Comparison of ENCODE assay signal across 8 cellular contexts in genomic region chr1:1406821-1407100, GRCh38. TPM values are rescaled to one million over a fixed set of nuclear protein-coding genes. Genes with fewer than 3 reads are reported as not detected.
A peak's percentile ranks its signal among the peaks of the same experiment; 100 is the strongest.
DNase-seq lines count a peak whose midpoint lies in the region; ATAC-seq, FAIRE-seq and TF ChIP-seq lines count a peak whose summit lies in the region.

No MANE protein-coding gene starts in this region.

- POLR2A ChIA-PET in AG04449 (lab: Yijun Ruan, JAX) (interaction anchor here (0.9 to 1.6 kb wide), 3 partner anchors 8 to 62 kb away, joined by 3 to 11 read pairs (median 3); partner anchors contain the start of genes AURKAIP1 and CCNL2), HepG2 (lab: Yijun Ruan, JAX) (interaction anchor here (0.8 to 12.4 kb wide), 13 partner anchors 8 to 105 kb away, joined by 3 to 355 read pairs (median 5); partner anchors contain the start of genes ANKRD65, AURKAIP1, CCNL2 and VWA1)

- H3K27me3 ChIP-seq in adrenal gland (no peaks in the 10 kb centered on the region), HepG2 (ENCODE audit: control insufficient read depth in 1 of 2, insufficient read depth in 2 of 2, low read length in 2 of 2) (no peaks in the 10 kb centered on the region), upper lobe of left lung (no peaks in the 10 kb centered on the region)

- in situ Hi-C loops in HepG2 (cut with HindIII; ENCODE audit: extremely low pct_ligation_motif_present, low pct_unique_long_range_greater_than_20kb), result no loop called here

- no peak for TF ChIP-seq CTCF in AG04449 (IDR thresholded peaks at IDR 0.05; ENCODE audit: insufficient read depth, low read length, missing control alignments)
- TF ChIP-seq CTCF in HFF-Myc (IDR thresholded peaks at IDR 0.05; ENCODE audit: low read depth, low read length, missing control alignments), result no peak
- no peak for TF ChIP-seq CTCF in adrenal gland (IDR thresholded peaks at IDR 0.05)
- TF ChIP-seq CTCF in HepG2 (CRISPR knock-in tag; IDR thresholded peaks at IDR 0.05), result no peak
- TF ChIP-seq CTCF in upper lobe of left lung (IDR thresholded peaks at IDR 0.05), result no peak

- H3K27ac ChIP-seq in adrenal gland (peak overlapping the region in 4 of 5 donors; percentile 69 to 90 (median 83)), HepG2 (ENCODE audit: extremely low read length, insufficient read depth, low read length) (peak overlapping the region; percentile 91), upper lobe of left lung (peak overlapping the region; percentile 83 to 90 (median 85))

- BruUV-seq in HepG2 (replicated peaks; lab: Mats Ljungman, UMichigan), result no TSS peak

- no peak overlapping the region for H2AFZ ChIP-seq in HepG2 (ENCODE audit: low read length)

- H3K79me2 ChIP-seq in HepG2 (ENCODE audit: insufficient read depth, low read length), result peaks cover 41% of the 10 kb centered on the region

- WGBS in adrenal gland, 4 donors, result 0 to 1% (median 0%) methylated on average over 4 to 30 of the region's 30 CpGs
- 3% methylated on average over 8 of the region's 30 CpGs for WGBS in HepG2 (ENCODE audit: low lambda C conversion rate)
- 0 to 4% methylated on average over 10 to 24 of the region's 30 CpGs for WGBS in upper lobe of left lung, 2 donors

- H3K36me3 ChIP-seq in adrenal gland (replicated peaks in 1 of 2), result peaks cover 0 to 41% of the 10 kb centered on the region in 2 donors
- peaks cover 6 to 21% of the 10 kb centered on the region in 2 experiments; a peak in 3 of 5 replicates for H3K36me3 ChIP-seq in HepG2 (replicated peaks in 1 of 2; ENCODE audit: control insufficient read depth in 1 of 2, insufficient read depth in 2 of 2, low read length in 2 of 2)
- peaks cover 12 to 44% (median 33%) of the 10 kb centered on the region in 4 donors for H3K36me3 ChIP-seq in upper lobe of left lung

- H3K9me3 ChIP-seq in adrenal gland (replicated peaks in 1 of 3) (no peaks in the 10 kb centered on the region), HepG2 (ENCODE audit: low read length) (no peaks in the 10 kb centered on the region), upper lobe of left lung (no peaks in the 10 kb centered on the region)

- TF ChIP-seq RAD21 in HepG2 (CRISPR knock-in tag; IDR thresholded peaks at IDR 0.05), result no peak

- intact Hi-C loops in adrenal gland (cut with DNase I) (no loop called here), HepG2 (cut with micrococcal nuclease; ENCODE audit: unreplicated experiment) (loop anchor here (5.0 kb wide), 1 partner anchor 36 kb away; no protein-coding TSS in a partner anchor)

- DNase-seq in AG04449 (ENCODE audit: low read depth, low spot score), result no peak
- no peak for DNase-seq in HFF-Myc (ENCODE audit: extremely low read depth, low read depth)
- DNase-seq in adrenal gland, result no peak
- no peak for DNase-seq in HepG2 (ENCODE audit: low spot score)
- peak in 1 of 2 donors; percentile 80 for DNase-seq in upper lobe of left lung
- no peak for DNase-seq in SHP77 treated with DMSO at 0.1 percent for 48 hours (lab: John Stamatoyannopoulos, UW)
- no peak for DNase-seq in LoVo (ENCODE audit: low spot score)

- ATAC-seq in HepG2 (peak; percentile 4; the same call in 1 of the 3 replicates), upper lobe of left lung (ENCODE audit: low FRiP score in 2 of 2) (no peak), HG03442 (IDR thresholded peaks at IDR 0.05; ENCODE audit: unreplicated experiment) (no peak)

- H3K4me1 ChIP-seq in adrenal gland (replicated peaks in 1 of 2) (peaks cover 13 to 24% of the 10 kb centered on the region in 2 donors), HepG2 (ENCODE audit: insufficient read depth, low read length) (peaks cover 53% of the 10 kb centered on the region), upper lobe of left lung (peaks cover 31 to 47% (median 33%) of the 10 kb centered on the region in 4 donors)

- peak overlapping the region; percentile 81 for H3K4me2 ChIP-seq in HepG2 (ENCODE audit: low read depth, low read length)

- FAIRE-seq in HepG2 (lab: Jason Lieb, UNC), result no peak

- peak overlapping the region; percentile 85 for H3K4me3 ChIP-seq in AG04449 (ENCODE audit: low read depth, low read length)
- peak overlapping the region; percentile 96 for H3K4me3 ChIP-seq in HFF-Myc (replicated peaks; ENCODE audit: low read depth, low read length)
- H3K4me3 ChIP-seq in adrenal gland, result peak overlapping the region; percentile 73 to 96 (median 86)
- peak overlapping the region; percentile 81 to 89 (median 87) for H3K4me3 ChIP-seq in HepG2 (replicated peaks in 1 of 3; ENCODE audit: insufficient read depth in 1 of 3, low read depth in 2 of 3, low read length in 3 of 3)
- peak overlapping the region; percentile 82 to 97 (median 90) for H3K4me3 ChIP-seq in upper lobe of left lung

- peak overlapping the region; percentile 96 for H3K9ac ChIP-seq in HepG2 (ENCODE audit: insufficient read depth, low read depth, low read length)

- CTCF ChIA-PET in AG04449 (lab: Yijun Ruan, JAX) (interaction anchor here (1.0 to 1.3 kb wide), 3 partner anchors 8 to 59 kb away, joined by 4 to 6 read pairs (median 4); partner anchors contain the start of gene CCNL2), HepG2 (lab: Yijun Ruan, JAX; ENCODE audit: low intra/inter-chr PET ratio, low total read pairs) (interaction anchor here (1.3 kb wide), 1 partner anchor 34 kb away, joined by 3 read pairs; no protein-coding TSS in a partner anchor)

- H4K20me1 ChIP-seq in HepG2 (ENCODE audit: insufficient read depth, low read length), result peaks cover 25% of the 10 kb centered on the region

- TF ChIP-seq EP300 in HepG2 (IDR thresholded peaks at IDR 0.05; ENCODE audit: low read depth in 2 of 2, low read length in 2 of 2), result no peak
- no peak for TF ChIP-seq EP300 in HepG2 (CRISPR knock-in tag; IDR thresholded peaks at IDR 0.05; ENCODE audit: borderline replicate concordance)
- no peak for TF ChIP-seq EP300 in upper lobe of left lung (IDR thresholded peaks at IDR 0.05)

- no peak for TF ChIP-seq POLR2A in adrenal gland (IDR thresholded peaks at IDR 0.05)
- TF ChIP-seq POLR2A in HepG2 (IDR thresholded peaks at IDR 0.05; ENCODE audit: insufficient read depth in 1 of 2, low read depth in 2 of 2, low read length in 2 of 2), result no peak
- no peak for TF ChIP-seq POLR2A in upper lobe of left lung (IDR thresholded peaks at IDR 0.05)

RNA-seq across cellular contexts. Expression of gene MRPL20, which starts 0.3 kb away (rescaled TPM):
- total RNA-seq in adrenal gland (100 to 1,000 TPM in 7 of 8 donors, 10 to 100 TPM in 1; 98.9 to 276 (median 158) TPM), HepG2 (2016; rRNA removed; fragmentation: Illumina TruSeq; extraction: Trizol) (127 and 175 TPM in 2 replicates), upper lobe of left lung (100 to 1,000 TPM in 3 of 6 donors, 10 to 100 TPM in 3; 90.7 to 145 (median 101) TPM)
- polyA plus RNA-seq in adrenal gland (100 to 1,000 TPM; 116 to 175 (median 134) TPM), HepG2 (2011; rRNA removed) (59.0 and 59.2 TPM in 2 replicates)
- 95.7 and 120 TPM in 2 replicates for total RNA-seq in HepG2 (2016; cell fraction: cytosol; rRNA removed; fragmentation: Illumina TruSeq; extraction: Trizol; ENCODE audit: low read depth)
- total RNA-seq in HepG2 (2016; cell fraction: insoluble cytoplasmic fraction; rRNA removed; fragmentation: Illumina TruSeq; extraction: Trizol), result 134 and 183 TPM in 2 replicates
- total RNA-seq in HepG2 (2016; cell fraction: membrane; rRNA removed; fragmentation: Illumina TruSeq; extraction: Trizol), result 123 and 133 TPM in 2 replicates
- total RNA-seq in HepG2 (2016; cell fraction: nucleus; rRNA removed; fragmentation: Illumina TruSeq; extraction: Trizol), result 46.7 and 58.9 TPM in 2 replicates
- polyA plus RNA-seq in HepG2 (2011; cell fraction: cytosol; rRNA removed), result 66.2 and 67.4 TPM in 2 replicates
- 66.3 and 68.1 TPM in 2 replicates for polyA plus RNA-seq in HepG2 (2011; cell fraction: nucleus; rRNA removed)
- 76.2 and 77.0 TPM in 2 replicates for polyA plus RNA-seq in HepG2 (2012)
- polyA plus RNA-seq in HepG2 (2016; cell fraction: cytosol; fragmentation: Illumina TruSeq; extraction: Trizol; ENCODE audit: low read depth), result 118 and 143 TPM in 2 replicates
- 188 and 207 TPM in 2 replicates for polyA plus RNA-seq in HepG2 (2016; cell fraction: insoluble cytoplasmic fraction; fragmentation: Illumina TruSeq; extraction: Trizol; ENCODE audit: low read depth)
- 122 and 127 TPM in 2 replicates for polyA plus RNA-seq in HepG2 (2016; cell fraction: membrane; fragmentation: Illumina TruSeq; extraction: Trizol; ENCODE audit: low read depth)
- polyA plus RNA-seq in HepG2 (2016; cell fraction: nucleus; fragmentation: Illumina TruSeq; extraction: Trizol; ENCODE audit: insufficient read depth, low read depth), result 127 and 138 TPM in 2 replicates
- polyA minus RNA-seq in HepG2 (2011; rRNA and poly(A)+ RNA removed; ENCODE audit: low replicate concordance), result 58.2 and 96.6 TPM in 2 replicates
- polyA minus RNA-seq in HepG2 (2011; cell fraction: cytosol; rRNA and poly(A)+ RNA removed), result 26.2 and 30.6 TPM in 2 replicates
- polyA minus RNA-seq in HepG2 (2011; cell fraction: nucleus; rRNA and poly(A)+ RNA removed), result 29.2 and 39.5 TPM in 2 replicates

RNA-seq across cellular contexts. Expression of gene CCNL2, which starts 7.6 kb away (rescaled TPM):
- 100 to 1,000 TPM in 6 of 8 donors, 10 to 100 TPM in 2; 53.4 to 264 (median 148) TPM for total RNA-seq in adrenal gland
- polyA plus RNA-seq in adrenal gland, result 100 to 1,000 TPM in 2 of 3 donors, 10 to 100 TPM in 1; 65.2 to 893 (median 593) TPM
- total RNA-seq in HepG2 (2016; rRNA removed; fragmentation: Illumina TruSeq; extraction: Trizol), result 19.6 and 105 TPM in 2 replicates
- 23.1 and 23.2 TPM in 2 replicates for total RNA-seq in HepG2 (2016; cell fraction: cytosol; rRNA removed; fragmentation: Illumina TruSeq; extraction: Trizol; ENCODE audit: low read depth)
- 18.4 and 112 TPM in 2 replicates for total RNA-seq in HepG2 (2016; cell fraction: insoluble cytoplasmic fraction; rRNA removed; fragmentation: Illumina TruSeq; extraction: Trizol)
- 21.7 and 25.3 TPM in 2 replicates for total RNA-seq in HepG2 (2016; cell fraction: membrane; rRNA removed; fragmentation: Illumina TruSeq; extraction: Trizol)
- 252 and 278 TPM in 2 replicates for total RNA-seq in HepG2 (2016; cell fraction: nucleus; rRNA removed; fragmentation: Illumina TruSeq; extraction: Trizol)
- 340 and 452 TPM in 2 replicates for polyA plus RNA-seq in HepG2 (2011; rRNA removed)
- polyA plus RNA-seq in HepG2 (2011; cell fraction: cytosol; rRNA removed), result 47.9 and 55.8 TPM in 2 replicates
- 3,874 and 4,178 TPM in 2 replicates for polyA plus RNA-seq in HepG2 (2011; cell fraction: nucleus; rRNA removed)
- polyA plus RNA-seq in HepG2 (2012), result 208 and 270 TPM in 2 replicates
- 4.2 TPM in 2 replicates for polyA plus RNA-seq in HepG2 (2016; cell fraction: cytosol; fragmentation: Illumina TruSeq; extraction: Trizol; ENCODE audit: low read depth)
- 20.7 and 27.8 TPM in 2 replicates for polyA plus RNA-seq in HepG2 (2016; cell fraction: insoluble cytoplasmic fraction; fragmentation: Illumina TruSeq; extraction: Trizol; ENCODE audit: low read depth)
- 9.4 TPM in 2 replicates for polyA plus RNA-seq in HepG2 (2016; cell fraction: membrane; fragmentation: Illumina TruSeq; extraction: Trizol; ENCODE audit: low read depth)
- polyA plus RNA-seq in HepG2 (2016; cell fraction: nucleus; fragmentation: Illumina TruSeq; extraction: Trizol; ENCODE audit: insufficient read depth, low read depth), result 821 and 868 TPM in 2 replicates
- polyA minus RNA-seq in HepG2 (2011; rRNA and poly(A)+ RNA removed; ENCODE audit: low replicate concordance), result 74.3 and 99.2 TPM in 2 replicates
- 17.2 and 18.4 TPM in 2 replicates for polyA minus RNA-seq in HepG2 (2011; cell fraction: cytosol; rRNA and poly(A)+ RNA removed)
- polyA minus RNA-seq in HepG2 (2011; cell fraction: nucleus; rRNA and poly(A)+ RNA removed), result 560 and 630 TPM in 2 replicates
- 100 to 1,000 TPM; 131 to 897 (median 216) TPM for total RNA-seq in upper lobe of left lung

RNA-seq across cellular contexts. Expression of gene ANKRD65, which starts 14.3 kb away (rescaled TPM):
- total RNA-seq in adrenal gland (1 to 10 TPM in 5 of 8 donors, under 1 TPM in 3; 0.39 to 2.6 (median 1.6) TPM), HepG2 (2016; rRNA removed; fragmentation: Illumina TruSeq; extraction: Trizol) (28.3 and 30.1 TPM in 2 replicates), upper lobe of left lung (10 to 100 TPM; 21.3 to 54.5 (median 34.7) TPM)
- polyA plus RNA-seq in adrenal gland (1 to 10 TPM in 2 of 3 donors, under 1 TPM in 1; 0.53 to 3.4 (median 2.2) TPM), HepG2 (2011; rRNA removed) (12.1 and 13.2 TPM in 2 replicates)
- total RNA-seq in HepG2 (2016; cell fraction: cytosol; rRNA removed; fragmentation: Illumina TruSeq; extraction: Trizol; ENCODE audit: low read depth), result 5.3 and 5.6 TPM in 2 replicates
- total RNA-seq in HepG2 (2016; cell fraction: insoluble cytoplasmic fraction; rRNA removed; fragmentation: Illumina TruSeq; extraction: Trizol), result 28.5 and 29.3 TPM in 2 replicates
- total RNA-seq in HepG2 (2016; cell fraction: membrane; rRNA removed; fragmentation: Illumina TruSeq; extraction: Trizol), result 16.0 and 16.3 TPM in 2 replicates
- 18.0 and 19.5 TPM in 2 replicates for total RNA-seq in HepG2 (2016; cell fraction: nucleus; rRNA removed; fragmentation: Illumina TruSeq; extraction: Trizol)
- 13.0 and 16.9 TPM in 2 replicates for polyA plus RNA-seq in HepG2 (2011; cell fraction: cytosol; rRNA removed)
- 27.8 and 28.7 TPM in 2 replicates for polyA plus RNA-seq in HepG2 (2011; cell fraction: nucleus; rRNA removed)
- 7.1 and 8.2 TPM in 2 replicates for polyA plus RNA-seq in HepG2 (2012)
- polyA plus RNA-seq in HepG2 (2016; cell fraction: cytosol; fragmentation: Illumina TruSeq; extraction: Trizol; ENCODE audit: low read depth), result 5.0 TPM in 2 replicates
- polyA plus RNA-seq in HepG2 (2016; cell fraction: insoluble cytoplasmic fraction; fragmentation: Illumina TruSeq; extraction: Trizol; ENCODE audit: low read depth), result 30.0 and 31.6 TPM in 2 replicates
- polyA plus RNA-seq in HepG2 (2016; cell fraction: membrane; fragmentation: Illumina TruSeq; extraction: Trizol; ENCODE audit: low read depth), result 11.4 and 12.1 TPM in 2 replicates
- polyA plus RNA-seq in HepG2 (2016; cell fraction: nucleus; fragmentation: Illumina TruSeq; extraction: Trizol; ENCODE audit: insufficient read depth, low read depth), result 45.0 and 48.7 TPM in 2 replicates
- 9.7 TPM in 1 of 2 replicates, not detected in the other for polyA minus RNA-seq in HepG2 (2011; rRNA and poly(A)+ RNA removed; ENCODE audit: low replicate concordance)
- 5.6 and 6.6 TPM in 2 replicates for polyA minus RNA-seq in HepG2 (2011; cell fraction: cytosol; rRNA and poly(A)+ RNA removed)
- polyA minus RNA-seq in HepG2 (2011; cell fraction: nucleus; rRNA and poly(A)+ RNA removed), result 2.6 and 3.6 TPM in 2 replicates

RNA-seq across cellular contexts. Expression of gene VWA1, which starts 28.7 kb away (rescaled TPM):
- 10 to 100 TPM; 14.8 to 49.0 (median 30.6) TPM for total RNA-seq in adrenal gland
- polyA plus RNA-seq in adrenal gland, result 10 to 100 TPM in 2 of 3 donors, under 1 TPM in 1; 0.99 to 39.3 (median 25.9) TPM
- 25.1 and 57.5 TPM in 2 replicates for total RNA-seq in HepG2 (2016; rRNA removed; fragmentation: Illumina TruSeq; extraction: Trizol)
- total RNA-seq in HepG2 (2016; cell fraction: cytosol; rRNA removed; fragmentation: Illumina TruSeq; extraction: Trizol; ENCODE audit: low read depth), result 4.5 and 4.7 TPM in 2 replicates
- total RNA-seq in HepG2 (2016; cell fraction: insoluble cytoplasmic fraction; rRNA removed; fragmentation: Illumina TruSeq; extraction: Trizol), result 23.6 and 57.6 TPM in 2 replicates
- total RNA-seq in HepG2 (2016; cell fraction: membrane; rRNA removed; fragmentation: Illumina TruSeq; extraction: Trizol), result 12.5 and 16.0 TPM in 2 replicates
- 51.4 and 68.6 TPM in 2 replicates for total RNA-seq in HepG2 (2016; cell fraction: nucleus; rRNA removed; fragmentation: Illumina TruSeq; extraction: Trizol)
- 40.9 and 61.3 TPM in 2 replicates for polyA plus RNA-seq in HepG2 (2011; rRNA removed)
- 31.3 and 57.3 TPM in 2 replicates for polyA plus RNA-seq in HepG2 (2011; cell fraction: cytosol; rRNA removed)
- 80.8 and 81.7 TPM in 2 replicates for polyA plus RNA-seq in HepG2 (2011; cell fraction: nucleus; rRNA removed)
- polyA plus RNA-seq in HepG2 (2012), result 28.6 and 31.7 TPM in 2 replicates
- 6.7 and 8.2 TPM in 2 replicates for polyA plus RNA-seq in HepG2 (2016; cell fraction: cytosol; fragmentation: Illumina TruSeq; extraction: Trizol; ENCODE audit: low read depth)
- 32.1 and 34.9 TPM in 2 replicates for polyA plus RNA-seq in HepG2 (2016; cell fraction: insoluble cytoplasmic fraction; fragmentation: Illumina TruSeq; extraction: Trizol; ENCODE audit: low read depth)
- polyA plus RNA-seq in HepG2 (2016; cell fraction: membrane; fragmentation: Illumina TruSeq; extraction: Trizol; ENCODE audit: low read depth), result 16.7 and 17.0 TPM in 2 replicates
- polyA plus RNA-seq in HepG2 (2016; cell fraction: nucleus; fragmentation: Illumina TruSeq; extraction: Trizol; ENCODE audit: insufficient read depth, low read depth), result 140 and 151 TPM in 2 replicates
- polyA minus RNA-seq in HepG2 (2011; rRNA and poly(A)+ RNA removed; ENCODE audit: low replicate concordance), result 0.05 and 92.8 TPM in 2 replicates
- polyA minus RNA-seq in HepG2 (2011; cell fraction: cytosol; rRNA and poly(A)+ RNA removed), result 48.6 and 49.4 TPM in 2 replicates
- 12.6 and 15.8 TPM in 2 replicates for polyA minus RNA-seq in HepG2 (2011; cell fraction: nucleus; rRNA and poly(A)+ RNA removed)
- 100 to 1,000 TPM in 2 of 6 donors, 10 to 100 TPM in 4; 41.8 to 108 (median 62.5) TPM for total RNA-seq in upper lobe of left lung

RNA-seq across cellular contexts. Expression of gene AURKAIP1, which starts 31.8 kb away (rescaled TPM):
- total RNA-seq in adrenal gland (100 to 1,000 TPM in 7 of 8 donors, 10 to 100 TPM in 1; 89.6 to 260 (median 161) TPM), HepG2 (2016; rRNA removed; fragmentation: Illumina TruSeq; extraction: Trizol) (161 and 175 TPM in 2 replicates), upper lobe of left lung (100 to 1,000 TPM in 5 of 6 donors, 10 to 100 TPM in 1; 76.0 to 149 (median 119) TPM)
- polyA plus RNA-seq in adrenal gland (100 to 1,000 TPM in 2 of 3 donors, 10 to 100 TPM in 1; 44.2 to 317 (median 226) TPM), HepG2 (2011; rRNA removed) (64.6 and 69.5 TPM in 2 replicates)
- 241 and 331 TPM in 2 replicates for total RNA-seq in HepG2 (2016; cell fraction: cytosol; rRNA removed; fragmentation: Illumina TruSeq; extraction: Trizol; ENCODE audit: low read depth)
- total RNA-seq in HepG2 (2016; cell fraction: insoluble cytoplasmic fraction; rRNA removed; fragmentation: Illumina TruSeq; extraction: Trizol), result 166 and 180 TPM in 2 replicates
- 203 and 269 TPM in 2 replicates for total RNA-seq in HepG2 (2016; cell fraction: membrane; rRNA removed; fragmentation: Illumina TruSeq; extraction: Trizol)
- total RNA-seq in HepG2 (2016; cell fraction: nucleus; rRNA removed; fragmentation: Illumina TruSeq; extraction: Trizol), result 65.3 and 65.7 TPM in 2 replicates
- polyA plus RNA-seq in HepG2 (2011; cell fraction: cytosol; rRNA removed), result 51.1 and 98.6 TPM in 2 replicates
- 63.9 and 74.1 TPM in 2 replicates for polyA plus RNA-seq in HepG2 (2011; cell fraction: nucleus; rRNA removed)
- 48.0 and 50.3 TPM in 2 replicates for polyA plus RNA-seq in HepG2 (2012)
- polyA plus RNA-seq in HepG2 (2016; cell fraction: cytosol; fragmentation: Illumina TruSeq; extraction: Trizol; ENCODE audit: low read depth), result 247 and 325 TPM in 2 replicates
- polyA plus RNA-seq in HepG2 (2016; cell fraction: insoluble cytoplasmic fraction; fragmentation: Illumina TruSeq; extraction: Trizol; ENCODE audit: low read depth), result 159 and 164 TPM in 2 replicates
- polyA plus RNA-seq in HepG2 (2016; cell fraction: membrane; fragmentation: Illumina TruSeq; extraction: Trizol; ENCODE audit: low read depth), result 168 and 213 TPM in 2 replicates
- 120 TPM in 2 replicates for polyA plus RNA-seq in HepG2 (2016; cell fraction: nucleus; fragmentation: Illumina TruSeq; extraction: Trizol; ENCODE audit: insufficient read depth, low read depth)
- polyA minus RNA-seq in HepG2 (2011; rRNA and poly(A)+ RNA removed; ENCODE audit: low replicate concordance), result 15.2 and 21.3 TPM in 2 replicates
- polyA minus RNA-seq in HepG2 (2011; cell fraction: cytosol; rRNA and poly(A)+ RNA removed), result 17.7 and 18.0 TPM in 2 replicates
- polyA minus RNA-seq in HepG2 (2011; cell fraction: nucleus; rRNA and poly(A)+ RNA removed), result 11.1 and 11.9 TPM in 2 replicates
